In the genomic region with DNA sequence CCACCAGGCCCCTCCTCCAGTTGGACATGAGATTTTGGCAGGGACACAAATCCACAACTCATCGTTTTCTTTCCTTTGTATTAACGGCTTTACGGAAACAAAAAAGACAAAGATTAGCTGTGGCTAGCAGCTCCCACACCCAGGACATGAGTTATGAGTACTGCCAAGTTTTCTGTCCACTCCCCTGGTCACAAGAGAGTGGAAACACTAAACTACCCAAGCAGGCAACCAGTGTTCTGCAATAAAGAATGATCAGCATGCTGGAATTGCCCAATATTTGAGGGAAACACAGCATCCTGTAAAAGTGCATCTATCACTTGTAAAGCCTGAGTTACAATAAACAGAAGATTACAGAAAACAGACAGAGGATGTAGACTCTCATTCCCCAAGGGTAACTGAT, we compare ENCODE assay signal across 18 cellular contexts.
"Had no signal": no experiment of that assay in that cellular context is flagged by ENCODE, and none has a peak within 500 bp of the region (broad histone marks: within the 10 kb centered on the region; RNA-seq: fewer than 3 reads in every experiment).

No MANE protein-coding gene starts in this region.

- H3K27me3 ChIP-seq: ascending aorta, cardiac muscle cell, gastrocnemius medialis, left lung, ovary, tibial artery had no signal

- H3K9me3 ChIP-seq: ascending aorta, gastrocnemius medialis, left lung, mucosa of descending colon, ovary, tibial artery had no signal

- ATAC-seq: activated CD4-positive, CD25-positive, alpha-beta regulatory T cell treated with anti-CD3 and anti-CD28 coated beads, Interleukin-2, amount 50 U/mL, for 24 hours; activated T-cell treated with anti-CD3 and anti-CD28 coated beads, Interleukin-2, amount 50 U/mL, for 4 hours; effector memory CD8-positive, alpha-beta T cell; gastrocnemius medialis; left lung; mucosa of descending colon; naive thymus-derived CD4-positive, alpha-beta T cell; stimulated activated naive B cell treated with anti-CD40 and anti-IgM and Interleukin-4, amounts not matched to agents 10 μg/mL and 1 μg/mL and 100 μg/mL, for 72 hours had no signal

- H3K27ac ChIP-seq: ascending aorta, cardiac muscle cell, gastrocnemius medialis, left lung, ovary, tibial artery had no signal

- H3K4me3 ChIP-seq: ascending aorta, cardiac muscle cell, gastrocnemius medialis, left lung, mucosa of descending colon, ovary, tibial artery had no signal

- H3K36me3 ChIP-seq: ascending aorta, cardiac muscle cell, gastrocnemius medialis, left lung, ovary, tibial artery had no signal

- DNase-seq: activated CD4-positive, alpha-beta T cell treated with anti-CD3 and anti-CD28 coated beads, Interleukin-2, amount 50 U/mL, for 1 hour; activated CD8-positive, alpha-beta memory T cell treated with anti-CD3 and anti-CD28 coated beads, Interleukin-2, amount 50 U/mL, for 4 hours; activated effector memory CD4-positive, alpha-beta T cell treated with Interleukin-2 at 50 U/mL for 16 hours; activated naive CD4-positive, alpha-beta T cell treated with anti-CD3 and anti-CD28 coated beads, Interleukin-2, amount 50 U/mL, for 16 hours; activated T-cell treated with anti-CD3 and anti-CD28 coated beads, Interleukin-2, amount 50 U/mL, for 4 hours; dermis blood vessel endothelial cell; effector memory CD8-positive, alpha-beta T cell; gastrocnemius medialis; head of caudate nucleus; left lung; mucosa of descending colon; naive thymus-derived CD4-positive, alpha-beta T cell; stimulated activated naive B cell treated with anti-CD40 and anti-IgM and Interleukin-4, amounts not matched to agents 10 μg/mL and 1 μg/mL and 100 μg/mL, for 72 hours; tibial artery had no signal

- H3K4me1 ChIP-seq: ascending aorta, gastrocnemius medialis, left lung, tibial artery had no signal
